In the genomic region with DNA sequence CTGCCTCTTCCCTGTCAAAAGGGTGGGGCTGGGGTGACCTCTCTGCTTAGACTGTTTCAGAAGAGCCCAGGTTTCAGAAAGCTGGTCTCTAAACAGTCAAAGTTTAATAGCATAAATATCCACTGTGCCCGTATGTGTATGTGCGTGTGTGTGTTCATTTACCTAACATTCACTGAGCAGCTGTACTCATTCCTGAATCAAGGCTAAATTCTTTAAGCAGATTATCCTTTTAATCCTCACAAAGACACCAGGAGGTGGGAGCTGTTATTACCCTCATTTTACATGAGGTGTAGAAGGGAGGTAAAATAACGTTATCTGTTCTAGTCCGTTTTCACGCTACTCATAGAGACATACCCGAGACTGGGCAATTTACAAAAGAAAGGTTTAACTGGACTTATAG, we compare ENCODE assay signal across 19 cellular contexts.
DNase-seq lines count a peak whose midpoint lies in the region; ATAC-seq, FAIRE-seq and TF ChIP-seq lines count a peak whose summit lies in the region.
"Had no signal": no experiment of that assay in that cellular context is flagged by ENCODE, and none has a peak within 500 bp of the region (broad histone marks: within the 10 kb centered on the region; RNA-seq: fewer than 3 reads in every experiment).

No MANE protein-coding gene starts in this region.

- no peak for ATAC-seq in CD4-positive, CD25-positive, alpha-beta regulatory T cell (ENCODE audit: low read depth in 2 of 2)
- no peak for ATAC-seq in activated T-helper 17 cell treated with anti-CD3 and anti-CD28 coated beads, Interleukin-2, amount 50 U/mL, for 72 hours (replicated peaks)
- no peak for ATAC-seq in stimulated activated effector memory CD8-positive, alpha-beta T cell treated with anti-CD3 and anti-CD28 coated beads, Interleukin-12 subunit alpha, Interleukin-12 subunit beta, amount 100 ng/mL, for 72 hours

- peaks cover 2 to 14% (median 11%) of the 10 kb centered on the region in 4 donors for H3K4me1 Mint-ChIP-seq in CD4-positive, CD25-positive, alpha-beta regulatory T cell
- H3K4me1 Mint-ChIP-seq in activated T-helper 17 cell treated with anti-CD3 and anti-CD28 coated beads, Interleukin-2, amount 50 U/mL, for 72 hours, result no peaks in the 10 kb centered on the region
- peaks cover 8% of the 10 kb centered on the region for H3K4me1 Mint-ChIP-seq in stimulated activated effector memory CD8-positive, alpha-beta T cell treated with anti-CD3 and anti-CD28 coated beads, Interleukin-12 subunit alpha, Interleukin-12 subunit beta, amount 100 ng/mL, for 72 hours

- H2AK5ac ChIP-seq in mesenchymal stem cell (ENCODE audit: low read length, severe bottlenecking), result no peak overlapping the region

- no peak overlapping the region for H3K14ac ChIP-seq in mesenchymal stem cell (ENCODE audit: low read length in 2 of 2)

- H3K4me3 Mint-ChIP-seq in CD4-positive, CD25-positive, alpha-beta regulatory T cell, result no peak overlapping the region
- H3K4me3 Mint-ChIP-seq in activated T-helper 17 cell treated with anti-CD3 and anti-CD28 coated beads, Interleukin-2, amount 50 U/mL, for 72 hours, result no peak overlapping the region
- H3K4me3 Mint-ChIP-seq in stimulated activated effector memory CD8-positive, alpha-beta T cell treated with anti-CD3 and anti-CD28 coated beads, Interleukin-12 subunit alpha, Interleukin-12 subunit beta, amount 100 ng/mL, for 72 hours, result no peak overlapping the region
- H3K4me3 Mint-ChIP-seq: CD4-positive, alpha-beta memory T cell; HFFc6 had no signal

- H2BK15ac ChIP-seq in mesenchymal stem cell (ENCODE audit: low read depth, poor library complexity, severe bottlenecking), result no peak overlapping the region

- no peak overlapping the region for H3K4me3 ChIP-seq in CD4-positive, CD25-positive, alpha-beta regulatory T cell (ENCODE audit: low read depth, low read length)
- no peak overlapping the region for H3K4me3 ChIP-seq in mesenchymal stem cell (ENCODE audit: insufficient read depth in 1 of 2, low read depth in 1 of 2, low read length in 2 of 2)
- no peak overlapping the region for H3K4me3 ChIP-seq in kidney (ENCODE audit: low read length in 2 of 2)

- no peak overlapping the region for H3K18ac ChIP-seq in mesenchymal stem cell (ENCODE audit: low read depth in 1 of 2, low read length in 2 of 2)

- H3K27ac ChIP-seq in CD4-positive, CD25-positive, alpha-beta regulatory T cell (ENCODE audit: insufficient read depth, low read length, poor library complexity, severe bottlenecking), result no peak overlapping the region
- H3K27ac ChIP-seq in mesenchymal stem cell (ENCODE audit: low read length, poor library complexity, severe bottlenecking) (no peak overlapping the region), kidney (ENCODE audit: low read depth in 2 of 2, low read length in 2 of 2) (no peak overlapping the region)
- H3K27ac ChIP-seq: HL-60 had no signal

- H3K79me1 ChIP-seq in mesenchymal stem cell (replicated peaks; ENCODE audit: low read length, poor library complexity, severe bottlenecking), result peaks cover 17% of the 10 kb centered on the region

- WGBS in mesenchymal stem cell, result 87% methylated on average over 5 of the region's 6 CpGs

- H3K27me3 Mint-ChIP-seq in CD4-positive, CD25-positive, alpha-beta regulatory T cell, result no peaks in the 10 kb centered on the region
- no peaks in the 10 kb centered on the region for H3K27me3 Mint-ChIP-seq in activated T-helper 17 cell treated with anti-CD3 and anti-CD28 coated beads, Interleukin-2, amount 50 U/mL, for 72 hours
- H3K27me3 Mint-ChIP-seq: CD4-positive, alpha-beta memory T cell had no signal

- no peak overlapping the region for H3K23ac ChIP-seq in mesenchymal stem cell (ENCODE audit: low read length in 2 of 2)

- peaks cover 37% of the 10 kb centered on the region for H3K36me3 ChIP-seq in CD4-positive, CD25-positive, alpha-beta regulatory T cell (ENCODE audit: control insufficient read depth, insufficient read depth, low read length)
- peaks cover 14 to 85% of the 10 kb centered on the region in 2 experiments for H3K36me3 ChIP-seq in mesenchymal stem cell (ENCODE audit: control insufficient read depth in 1 of 2, insufficient read depth in 2 of 2, low read depth in 1 of 2, low read length in 2 of 2)
- peaks cover 3 to 5% of the 10 kb centered on the region in 2 donors for H3K36me3 ChIP-seq in kidney (ENCODE audit: control insufficient read depth in 1 of 2, insufficient read depth in 2 of 2, low read length in 2 of 2)

- no peak overlapping the region for H4K91ac ChIP-seq in mesenchymal stem cell (ENCODE audit: low read length)

- no peak overlapping the region for H2BK120ac ChIP-seq in mesenchymal stem cell (ENCODE audit: low read depth, low read length)

- H3K4me1 ChIP-seq in CD4-positive, CD25-positive, alpha-beta regulatory T cell (ENCODE audit: control insufficient read depth, insufficient read depth, low read length, poor library complexity, severe bottlenecking), result no peaks in the 10 kb centered on the region
- no peaks in the 10 kb centered on the region for H3K4me1 ChIP-seq in mesenchymal stem cell (ENCODE audit: control insufficient read depth, insufficient read depth, low read depth, low read length)
- no peaks in the 10 kb centered on the region for H3K4me1 ChIP-seq in kidney (ENCODE audit: control insufficient read depth in 1 of 2, insufficient read depth in 1 of 2, low read depth in 1 of 2, low read length in 2 of 2)

- H3K36me3 Mint-ChIP-seq in CD4-positive, CD25-positive, alpha-beta regulatory T cell, result peaks cover 53% of the 10 kb centered on the region
- peaks cover 54% of the 10 kb centered on the region for H3K36me3 Mint-ChIP-seq in activated T-helper 17 cell treated with anti-CD3 and anti-CD28 coated beads, Interleukin-2, amount 50 U/mL, for 72 hours (ENCODE audit: low read depth)
- peaks cover 20% of the 10 kb centered on the region for H3K36me3 Mint-ChIP-seq in stimulated activated effector memory CD8-positive, alpha-beta T cell treated with anti-CD3 and anti-CD28 coated beads, Interleukin-12 subunit alpha, Interleukin-12 subunit beta, amount 100 ng/mL, for 72 hours

- no peak for TF ChIP-seq CTCF in kidney (IDR thresholded peaks at IDR 0.05; ENCODE audit: borderline replicate concordance, extremely low read depth, insufficient read depth)

- FAIRE-seq in kidney (lab: Jason Lieb, UNC), result no peak
- FAIRE-seq: GM19239, H1 had no signal

- intact Hi-C loops in kidney (cut with DNase I), result no loop called here

- DNase-seq in CD4-positive, CD25-positive, alpha-beta regulatory T cell, result no peak
- peak; percentile 33 to 71 for DNase-seq in NCI-H524 (lab: John Stamatoyannopoulos, UW)
- DNase-seq in stimulated activated effector memory CD8-positive, alpha-beta T cell treated with anti-CD3 and anti-CD28 coated beads, Interleukin-12 subunit alpha, Interleukin-12 subunit beta, amount 100 ng/mL, for 72 hours (ENCODE audit: low spot score in 2 of 2), result no peak
- no peak for DNase-seq in NCI-H345 treated with DMSO at 0.1 percent for 48 hours (lab: John Stamatoyannopoulos, UW; ENCODE audit: unreplicated experiment)
- no peak for DNase-seq in mesenchymal stem cell
- DNase-seq in kidney, result no peak
- DNase-seq: 8988T; ACHN; C1 segment of cervical spinal cord; CD4-positive, alpha-beta memory T cell; COR-L47; DMS53; GF-D8; HCEC 1CT; HFFc6 had no signal

- no peaks in the 10 kb centered on the region for H3K9me3 ChIP-seq in CD4-positive, CD25-positive, alpha-beta regulatory T cell (ENCODE audit: control insufficient read depth in 2 of 2, low read length in 2 of 2)
- H3K9me3 ChIP-seq in mesenchymal stem cell (ENCODE audit: control insufficient read depth, low read length), result no peaks in the 10 kb centered on the region
- H3K9me3 ChIP-seq in kidney (ENCODE audit: control insufficient read depth in 1 of 2, low read length in 2 of 2), result no peaks in the 10 kb centered on the region

- no peak overlapping the region for H3K4ac ChIP-seq in mesenchymal stem cell (ENCODE audit: low read depth in 1 of 2, low read length in 2 of 2)

- no peak overlapping the region for H2AFZ ChIP-seq in mesenchymal stem cell (ENCODE audit: low read depth, low read length)

- peaks cover 0 to 5% (median 0%) of the 10 kb centered on the region in 7 donors for H3K9me3 Mint-ChIP-seq in CD4-positive, CD25-positive, alpha-beta regulatory T cell
- H3K9me3 Mint-ChIP-seq in activated T-helper 17 cell treated with anti-CD3 and anti-CD28 coated beads, Interleukin-2, amount 50 U/mL, for 72 hours, result no peaks in the 10 kb centered on the region
- no peaks in the 10 kb centered on the region for H3K9me3 Mint-ChIP-seq in stimulated activated effector memory CD8-positive, alpha-beta T cell treated with anti-CD3 and anti-CD28 coated beads, Interleukin-12 subunit alpha, Interleukin-12 subunit beta, amount 100 ng/mL, for 72 hours
- H3K9me3 Mint-ChIP-seq: HFFc6 had no signal

- H2BK12ac ChIP-seq in mesenchymal stem cell (ENCODE audit: low read length in 2 of 2), result no peak overlapping the region

- H3K9ac ChIP-seq in mesenchymal stem cell (ENCODE audit: low read length) (no peak overlapping the region), kidney (ENCODE audit: low read length in 2 of 2) (no peak overlapping the region)

- no peak overlapping the region for H2BK5ac ChIP-seq in mesenchymal stem cell (ENCODE audit: low read depth, low read length, poor library complexity, severe bottlenecking)

- peak overlapping the region in 2 of 3 donors; percentile 22 to 44 for H3K27ac Mint-ChIP-seq in CD4-positive, CD25-positive, alpha-beta regulatory T cell
- peak overlapping the region; percentile 20 for H3K27ac Mint-ChIP-seq in activated T-helper 17 cell treated with anti-CD3 and anti-CD28 coated beads, Interleukin-2, amount 50 U/mL, for 72 hours
- H3K27ac Mint-ChIP-seq in stimulated activated effector memory CD8-positive, alpha-beta T cell treated with anti-CD3 and anti-CD28 coated beads, Interleukin-12 subunit alpha, Interleukin-12 subunit beta, amount 100 ng/mL, for 72 hours, result peak overlapping the region; percentile 6
- H3K27ac Mint-ChIP-seq: HFFc6 had no signal

- no peaks in the 10 kb centered on the region for H3K27me3 ChIP-seq in CD4-positive, CD25-positive, alpha-beta regulatory T cell (ENCODE audit: control insufficient read depth, insufficient read depth, low read length)
- no peaks in the 10 kb centered on the region for H3K27me3 ChIP-seq in mesenchymal stem cell (ENCODE audit: control insufficient read depth in 1 of 2, insufficient read depth in 1 of 2, low read length in 2 of 2)

- H4K8ac ChIP-seq in mesenchymal stem cell (ENCODE audit: low read length), result no peak overlapping the region

- H3K4me2 ChIP-seq in mesenchymal stem cell (ENCODE audit: low read length, poor library complexity, severe bottlenecking), result no peak overlapping the region

Comparison
In these comparisons a context has a peak if more than half of its experiments do, and no peak if none do; other contexts are left out.
1. DNase-seq: peak in NCI-H524 (2 of 2); none in CD4-positive, CD25-positive, alpha-beta regulatory T cell (0 of 3), stimulated activated effector memory CD8-positive, alpha-beta T cell treated with anti-CD3 and anti-CD28 coated beads, Interleukin-12 subunit alpha, Interleukin-12 subunit beta, amount 100 ng/mL, for 72 hours (0 of 2), NCI-H345 treated with DMSO at 0.1 percent for 48 hours (single experiment), mesenchymal stem cell (single experiment) and kidney (single experiment).
2. Peak in every context shown above with its lines, with median percentiles within 50 percentile points of each other: H3K27ac Mint-ChIP-seq.